In genomic region chr3:58432905-58433304, GRCh38 we compare ENCODE assay signal across 8 cellular contexts. TPM values are rescaled to one million over a fixed set of nuclear protein-coding genes. Genes with fewer than 3 reads are reported as not detected.
DNase-seq lines count a peak whose midpoint lies in the region; ATAC-seq and TF ChIP-seq lines count a peak whose summit lies in the region.

No MANE protein-coding gene starts in this region.

- 68% methylated on average over 6 of the region's 6 CpGs for WGBS in sigmoid colon, 2 donors

- no peaks in the 10 kb centered on the region for H3K9me3 ChIP-seq in sigmoid colon

- H3K4me3 Mint-ChIP-seq in T-cell: peak overlapping the region; percentile 89 to 94 (median 90)

- no peaks in the 10 kb centered on the region for H3K27me3 ChIP-seq in sigmoid colon

- peaks cover 26 to 29% (median 29%) of the 10 kb centered on the region in 3 donors for H3K4me1 Mint-ChIP-seq in T-cell

- H3K27ac Mint-ChIP-seq in T-cell: peak overlapping the region; percentile 94 to 95

- H3K4me1 ChIP-seq in sigmoid colon: peaks cover 0 to 49% (median 34%) of the 10 kb centered on the region in 4 donors

- H3K9me3 Mint-ChIP-seq in T-cell: no peaks in the 10 kb centered on the region

- TF ChIP-seq CTCF in GM12875 (IDR thresholded peaks at IDR 0.05; ENCODE audit: borderline replicate concordance, insufficient read depth, low read depth, low read length) (no peak), fibroblast of the aortic adventitia (IDR thresholded peaks at IDR 0.05; ENCODE audit: insufficient read depth, low read length) (no peak), sigmoid colon (IDR thresholded peaks at IDR 0.05) (no peak)

- ATAC-seq in T-cell (replicated peaks in 1 of 4): no peak
- no peak for ATAC-seq in HG03571 (IDR thresholded peaks at IDR 0.05; ENCODE audit: unreplicated experiment)

- TF ChIP-seq EP300 in sigmoid colon (IDR thresholded peaks at IDR 0.05): no peak

- H3K27me3 Mint-ChIP-seq in T-cell: no peaks in the 10 kb centered on the region

- CTCF ChIA-PET in T-cell (lab: Charles Lee): interaction anchor here (0.6 to 1.8 kb wide), 2 partner anchors 112 to 127 kb away, joined by 5 to 8 read pairs; partner anchors contain the start of genes HTD2 (in 1 of the 2) and RPP14 (in 1 of the 2)

- no peak for DNase-seq in T-cell
- no peak for DNase-seq in fibroblast of the aortic adventitia (ENCODE audit: low read depth)
- DNase-seq in sigmoid colon: no peak
- DNase-seq in NCI-H345 (lab: John Stamatoyannopoulos, UW): no peak
- DNase-seq in NK-92 treated with Interleukin-12 subunit alpha and Interleukin-12 subunit beta, amount 100 ng/mL, for 24 hours (lab: John Stamatoyannopoulos, UW): no peak
- no peak for DNase-seq in medulla oblongata (ENCODE audit: extremely low spot score)

- peaks cover 20% of the 10 kb centered on the region for H3K36me3 Mint-ChIP-seq in T-cell

- POLR2A ChIA-PET in T-cell (lab: Charles Lee): no interaction called here

- peaks cover 18 to 42% (median 32%) of the 10 kb centered on the region in 4 donors for H3K36me3 ChIP-seq in sigmoid colon

- no peak for TF ChIP-seq POLR2A in sigmoid colon (IDR thresholded peaks at IDR 0.05)

- H3K4me3 ChIP-seq in GM12875 (ENCODE audit: low read depth, low read length): peak overlapping the region; percentile 100
- H3K4me3 ChIP-seq in fibroblast of the aortic adventitia (ENCODE audit: low read depth, low read length): peak overlapping the region; percentile 87
- peak overlapping the region; percentile 62 to 80 (median 74) for H3K4me3 ChIP-seq in sigmoid colon

- intact Hi-C loops in sigmoid colon (cut with DNase I): no loop called here

- peak overlapping the region; percentile 87 to 94 (median 90) for H3K27ac ChIP-seq in sigmoid colon

RNA-seq across cellular contexts. Expression of gene PDHB, which starts 0.7 kb away (rescaled TPM):
- total RNA-seq in T-cell (10 to 100 TPM; 27.0 to 54.2 (median 49.2) TPM), fibroblast of the aortic adventitia (ENCODE audit: low replicate concordance) (75.4 and 82.3 TPM in 2 replicates), sigmoid colon (100 to 1,000 TPM in 2 of 4 donors, 10 to 100 TPM in 2; 92.0 to 105 (median 98.9) TPM)
- 100 to 1,000 TPM in 2 of 3 donors, 10 to 100 TPM in 1; 69.4 to 120 (median 111) TPM for polyA plus RNA-seq in sigmoid colon

RNA-seq across cellular contexts. Expression of gene KCTD6, which starts 59.0 kb away (rescaled TPM):
- total RNA-seq in T-cell: 1 to 10 TPM; 6.6 to 9.4 (median 7.8) TPM
- 17.8 and 17.9 TPM in 2 replicates for total RNA-seq in fibroblast of the aortic adventitia (ENCODE audit: low replicate concordance)
- total RNA-seq in sigmoid colon: 10 to 100 TPM; 11.0 to 25.3 (median 17.7) TPM
- polyA plus RNA-seq in sigmoid colon: 10 to 100 TPM in 1 of 3 donors, 1 to 10 TPM in 2; 4.6 to 12.0 (median 6.0) TPM
